Comparison of ENCODE assay signal across 1 cellular context in genomic region chr22:24550028-24550901, GRCh38.
TF ChIP-seq lines count a peak whose summit lies in the region.

No MANE protein-coding gene starts in this region.

TF ChIP-seq in HepG2, 621 proteins besides CTCF, POLR2A, EP300 and RAD21 (continued from another document and continues in another):
- TF ChIP-seq ZSCAN30 (CRISPR knock-in tag; IDR thresholded peaks at IDR 0.05) (peak; percentile 45; the same call in 1 of the 2 replicates), ZNF768 (CRISPR knock-in tag; IDR thresholded peaks at IDR 0.05) (0 out of 2 replicates have a peak, but pooled peaks have one; percentile 36), HHEX (CRISPR knock-in tag; IDR thresholded peaks at IDR 0.05) (peak; percentile 43; the same call in 1 of the 2 replicates), NPAS2 (CRISPR knock-in tag; IDR thresholded peaks at IDR 0.05; ENCODE audit: borderline replicate concordance) (no peak), MLLT10 (CRISPR knock-in tag; IDR thresholded peaks at IDR 0.05) (no peak), GATA4 (IDR thresholded peaks at IDR 0.05; ENCODE audit: borderline replicate concordance, low read depth) (peak; percentile 57), POGZ (CRISPR knock-in tag; IDR thresholded peaks at IDR 0.05) (peak; percentile 87), PAXIP1 (CRISPR knock-in tag; conservative IDR thresholded peaks at IDR 0.05) (peak; percentile 99), PHF20 (CRISPR knock-in tag; IDR thresholded peaks at IDR 0.05) (no peak), ZNF333 (CRISPR knock-in tag; IDR thresholded peaks at IDR 0.05; ENCODE audit: borderline replicate concordance) (no peak; the same call in none of the 2 replicates), REL (CRISPR knock-in tag; conservative IDR thresholded peaks at IDR 0.05) (no peak), FOXK1 (CRISPR knock-in tag; IDR thresholded peaks at IDR 0.05; ENCODE audit: borderline replicate concordance, low read depth) (peak; percentile 77), SIN3A (IDR thresholded peaks at IDR 0.05; ENCODE audit: borderline replicate concordance, low read depth, low read length) (peak; percentile 78; the same call in 1 of the 2 replicates), MYPOP (CRISPR knock-in tag; IDR thresholded peaks at IDR 0.05) (peak; percentile 92; the same call in 1 of the 2 replicates), EEA1 (CRISPR knock-in tag; IDR thresholded peaks at IDR 0.05; ENCODE audit: borderline replicate concordance) (no peak), ZNF660 (CRISPR knock-in tag; IDR thresholded peaks at IDR 0.05; ENCODE audit: borderline replicate concordance, low read depth) (no peak), PRPF4 (IDR thresholded peaks at IDR 0.05; ENCODE audit: low read depth, low read length, poor library complexity, severe bottlenecking) (no peak), SOX5 (CRISPR knock-in tag; IDR thresholded peaks at IDR 0.05; ENCODE audit: borderline replicate concordance) (peak; percentile 96), TRAFD1 (CRISPR knock-in tag; IDR thresholded peaks at IDR 0.05; ENCODE audit: borderline replicate concordance) (peak; percentile 92; the same call in 1 of the 2 replicates), RXRA (CRISPR knock-in tag; IDR thresholded peaks at IDR 0.05) (peak; percentile 93), ZNF17 (CRISPR knock-in tag; IDR thresholded peaks at IDR 0.05) (no peak), XRCC5 (optimal IDR thresholded peaks at IDR 0.05; ENCODE audit: low read length) (peak; percentile 80), FOSL1 (CRISPR knock-in tag; IDR thresholded peaks at IDR 0.05; ENCODE audit: borderline replicate concordance) (no peak), PTBP1 (IDR thresholded peaks at IDR 0.05; ENCODE audit: low read depth, low read length, poor library complexity, severe bottlenecking) (no peak), KDM1A (CRISPR knock-in tag; IDR thresholded peaks at IDR 0.05) (peak; percentile 99), MIXL1 (CRISPR knock-in tag; IDR thresholded peaks at IDR 0.05) (peak; percentile 72; the same call in 1 of the 2 replicates), TCF12 (IDR thresholded peaks at IDR 0.05) (no peak), TCF12 (CRISPR knock-in tag; IDR thresholded peaks at IDR 0.05) (peak; percentile 96; the same call in 1 of the 2 replicates), ZBTB7A (CRISPR knock-in tag; IDR thresholded peaks at IDR 0.05) (peak; percentile 69; the same call in 1 of the 2 replicates), ZNF550 (CRISPR knock-in tag; IDR thresholded peaks at IDR 0.05; ENCODE audit: borderline replicate concordance) (0 out of 2 replicates have a peak, but pooled peaks have one; percentile 19), AHDC1 (CRISPR knock-in tag; IDR thresholded peaks at IDR 0.05; ENCODE audit: borderline replicate concordance) (peak; percentile 91; the same call in 1 of the 2 replicates), ZNF441 (CRISPR knock-in tag; IDR thresholded peaks at IDR 0.05; ENCODE audit: borderline replicate concordance) (peak; percentile 74; the same call in 1 of the 2 replicates), HDAC1 (CRISPR knock-in tag; IDR thresholded peaks at IDR 0.05) (peak; percentile 94), ZNF496 (CRISPR knock-in tag; IDR thresholded peaks at IDR 0.05; ENCODE audit: insufficient replicate concordance) (no peak), STAT6 (CRISPR knock-in tag; IDR thresholded peaks at IDR 0.05; ENCODE audit: borderline replicate concordance) (peak; percentile 94), ZNF224 (CRISPR knock-in tag; IDR thresholded peaks at IDR 0.05) (no peak; the same call in 1 of the 2 replicates), RXRB (CRISPR knock-in tag; IDR thresholded peaks at IDR 0.05; ENCODE audit: borderline replicate concordance) (peak; percentile 76; the same call in 1 of the 2 replicates)
- TF ChIP-seq, protein P1, sequence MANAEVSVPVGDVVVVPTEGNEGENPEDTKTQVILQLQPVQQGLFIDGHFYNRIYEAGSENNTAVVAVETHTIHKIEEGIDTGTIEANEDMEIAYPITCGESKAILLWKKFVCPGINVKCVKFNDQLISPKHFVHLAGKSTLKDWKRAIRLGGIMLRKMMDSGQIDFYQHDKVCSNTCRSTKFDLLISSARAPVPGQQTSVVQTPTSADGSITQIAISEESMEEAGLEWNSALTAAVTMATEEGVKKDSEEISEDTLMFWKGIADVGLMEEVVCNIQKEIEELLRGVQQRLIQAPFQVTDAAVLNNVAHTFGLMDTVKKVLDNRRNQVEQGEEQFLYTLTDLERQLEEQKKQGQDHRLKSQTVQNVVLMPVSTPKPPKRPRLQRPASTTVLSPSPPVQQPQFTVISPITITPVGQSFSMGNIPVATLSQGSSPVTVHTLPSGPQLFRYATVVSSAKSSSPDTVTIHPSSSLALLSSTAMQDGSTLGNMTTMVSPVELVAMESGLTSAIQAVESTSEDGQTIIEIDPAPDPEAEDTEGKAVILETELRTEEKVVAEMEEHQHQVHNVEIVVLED (CRISPR knock-in tag; IDR thresholded peaks at IDR 0.05; ENCODE audit: borderline replicate concordance) = peak; percentile 60; the same call in 1 of the 2 replicates
- TF ChIP-seq, protein P2, sequence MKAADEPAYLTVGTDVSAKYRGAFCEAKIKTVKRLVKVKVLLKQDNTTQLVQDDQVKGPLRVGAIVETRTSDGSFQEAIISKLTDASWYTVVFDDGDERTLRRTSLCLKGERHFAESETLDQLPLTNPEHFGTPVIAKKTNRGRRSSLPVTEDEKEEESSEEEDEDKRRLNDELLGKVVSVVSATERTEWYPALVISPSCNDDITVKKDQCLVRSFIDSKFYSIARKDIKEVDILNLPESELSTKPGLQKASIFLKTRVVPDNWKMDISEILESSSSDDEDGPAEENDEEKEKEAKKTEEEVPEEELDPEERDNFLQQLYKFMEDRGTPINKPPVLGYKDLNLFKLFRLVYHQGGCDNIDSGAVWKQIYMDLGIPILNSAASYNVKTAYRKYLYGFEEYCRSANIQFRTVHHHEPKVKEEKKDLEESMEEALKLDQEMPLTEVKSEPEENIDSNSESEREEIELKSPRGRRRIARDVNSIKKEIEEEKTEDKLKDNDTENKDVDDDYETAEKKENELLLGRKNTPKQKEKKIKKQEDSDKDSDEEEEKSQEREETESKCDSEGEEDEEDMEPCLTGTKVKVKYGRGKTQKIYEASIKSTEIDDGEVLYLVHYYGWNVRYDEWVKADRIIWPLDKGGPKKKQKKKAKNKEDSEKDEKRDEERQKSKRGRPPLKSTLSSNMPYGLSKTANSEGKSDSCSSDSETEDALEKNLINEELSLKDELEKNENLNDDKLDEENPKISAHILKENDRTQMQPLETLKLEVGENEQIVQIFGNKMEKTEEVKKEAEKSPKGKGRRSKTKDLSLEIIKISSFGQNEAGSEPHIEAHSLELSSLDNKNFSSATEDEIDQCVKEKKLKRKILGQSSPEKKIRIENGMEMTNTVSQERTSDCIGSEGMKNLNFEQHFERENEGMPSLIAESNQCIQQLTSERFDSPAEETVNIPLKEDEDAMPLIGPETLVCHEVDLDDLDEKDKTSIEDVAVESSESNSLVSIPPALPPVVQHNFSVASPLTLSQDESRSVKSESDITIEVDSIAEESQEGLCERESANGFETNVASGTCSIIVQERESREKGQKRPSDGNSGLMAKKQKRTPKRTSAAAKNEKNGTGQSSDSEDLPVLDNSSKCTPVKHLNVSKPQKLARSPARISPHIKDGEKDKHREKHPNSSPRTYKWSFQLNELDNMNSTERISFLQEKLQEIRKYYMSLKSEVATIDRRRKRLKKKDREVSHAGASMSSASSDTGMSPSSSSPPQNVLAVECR (CRISPR knock-in tag; IDR thresholded peaks at IDR 0.05; ENCODE audit: borderline replicate concordance) = peak; percentile 90; the same call in 1 of the 2 replicates
